38 cellular contexts compared by ENCODE assay signal in the genomic region with DNA sequence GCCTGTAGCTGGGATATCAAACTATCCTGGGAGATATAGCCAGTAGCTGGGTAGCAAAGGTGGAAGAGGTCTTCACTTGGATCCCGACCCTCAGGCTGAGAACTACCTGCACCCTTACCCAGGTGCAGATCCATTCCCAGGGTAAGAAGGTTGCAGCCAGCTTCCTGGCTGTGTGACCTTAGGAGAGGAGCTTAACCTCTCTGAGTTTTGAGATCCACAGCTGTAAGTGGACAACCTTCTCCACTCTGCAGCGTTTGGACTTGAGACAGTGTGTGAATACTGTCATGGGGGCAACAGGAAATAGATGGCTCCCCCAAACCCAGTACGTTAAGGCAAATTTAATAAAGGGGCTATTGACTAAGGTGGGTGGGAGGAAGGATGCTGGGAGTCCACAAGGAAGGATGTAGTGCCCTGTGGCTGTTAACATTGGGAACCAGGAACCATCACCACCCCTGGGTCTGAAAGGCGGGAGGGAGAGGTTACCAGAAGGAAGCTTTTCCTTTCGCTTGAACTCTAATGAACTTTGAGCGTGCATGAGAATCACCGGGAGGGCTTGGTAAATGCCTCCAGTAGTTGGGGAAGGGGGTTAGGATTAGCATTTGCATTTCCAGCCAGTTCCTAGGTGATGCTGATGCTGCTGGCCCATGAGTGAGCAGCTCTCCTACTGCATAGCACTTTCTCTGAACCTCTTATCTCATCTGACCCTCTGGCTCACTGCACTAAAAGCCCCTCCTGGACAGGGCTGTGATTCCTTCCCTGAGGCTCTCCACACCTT. TPM values are rescaled to one million over a fixed set of nuclear protein-coding genes. Genes with fewer than 3 reads are reported as not detected.
"Had no signal": no experiment of that assay in that cellular context is flagged by ENCODE, and none has a peak within 500 bp of the region (broad histone marks: within the 10 kb centered on the region; RNA-seq: fewer than 3 reads in every experiment).

No MANE protein-coding gene starts in this region.

- H3K79me2 ChIP-seq: hepatocyte, parathyroid adenoma had no signal

- H3K9me3 Mint-ChIP-seq: activated naive CD4-positive, alpha-beta T cell treated with anti-CD3 and anti-CD28 coated beads for 36 hours; activated naive CD8-positive, alpha-beta T cell treated with anti-CD3 and anti-CD28 coated beads, Interleukin-2, amount 10 ng/mL, durations not matched to agents 7 days and 5 days; activated T-helper 1 cell treated with anti-CD3 and anti-CD28 coated beads, Interleukin-12 subunit alpha, Interleukin-12 subunit beta, Interleukin-2, Interleukin-4 antibody, amounts not matched to agents 30 ng/mL and 10 ng/mL and 1 ng/mL, durations not matched to agents 14 hours and 24 hours and 36 hours; brain; effector memory CD8-positive, alpha-beta T cell; immature natural killer cell; mesothelial cell of epicardium; naive thymus-derived CD4-positive, alpha-beta T cell; stimulated activated memory B cell treated with anti-CD40 and anti-IgM and Interleukin-4, amounts not matched to agents 10 μg/mL and 1 μg/mL and 100 μg/mL, for 72 hours; T-helper 2 cell treated with Interferon-gamma antibody and Interleukin-4, amounts not matched to agents 5 μg/mL and 100 μg/mL, for 36 hours had no signal

- H2AFZ ChIP-seq: hepatocyte, parathyroid adenoma had no signal

- H3K36me3 Mint-ChIP-seq: activated naive CD8-positive, alpha-beta T cell treated with anti-CD3 and anti-CD28 coated beads, Interleukin-2, amount 10 ng/mL, durations not matched to agents 7 days and 5 days; mesothelial cell of epicardium; naive thymus-derived CD4-positive, alpha-beta T cell; stimulated activated memory B cell treated with anti-CD40 and anti-IgM and Interleukin-4, amounts not matched to agents 10 μg/mL and 1 μg/mL and 100 μg/mL, for 72 hours had no signal

- H3K4me1 ChIP-seq: ascending aorta, colonic mucosa, gastroesophageal sphincter, parathyroid adenoma, psoas muscle, tibial nerve had no signal

- H3K36me3 ChIP-seq: cardiac muscle cell, colonic mucosa, gastroesophageal sphincter, tibial nerve had no signal

- H3K27me3 ChIP-seq: ascending aorta, cardiac muscle cell, colonic mucosa, dorsolateral prefrontal cortex, gastroesophageal sphincter, tibial nerve had no signal

- H3K27ac Mint-ChIP-seq: activated naive CD4-positive, alpha-beta T cell treated with anti-CD3 and anti-CD28 coated beads for 36 hours; activated naive CD8-positive, alpha-beta T cell treated with anti-CD3 and anti-CD28 coated beads, Interleukin-2, amount 10 ng/mL, durations not matched to agents 7 days and 5 days; activated T-helper 1 cell treated with anti-CD3 and anti-CD28 coated beads, Interleukin-12 subunit alpha, Interleukin-12 subunit beta, Interleukin-2, Interleukin-4 antibody, amounts not matched to agents 30 ng/mL and 10 ng/mL and 1 ng/mL, durations not matched to agents 14 hours and 24 hours and 36 hours; brain; effector memory CD8-positive, alpha-beta T cell; mesothelial cell of epicardium; T-helper 2 cell treated with Interferon-gamma antibody and Interleukin-4, amounts not matched to agents 5 μg/mL and 100 μg/mL, for 36 hours had no signal

- H3K4me3 Mint-ChIP-seq: activated naive CD4-positive, alpha-beta T cell treated with anti-CD3 and anti-CD28 coated beads for 36 hours; activated naive CD8-positive, alpha-beta T cell treated with anti-CD3 and anti-CD28 coated beads, Interleukin-2, amount 10 ng/mL, durations not matched to agents 7 days and 5 days; activated T-helper 1 cell treated with anti-CD3 and anti-CD28 coated beads, Interleukin-12 subunit alpha, Interleukin-12 subunit beta, Interleukin-2, Interleukin-4 antibody, amounts not matched to agents 30 ng/mL and 10 ng/mL and 1 ng/mL, durations not matched to agents 14 hours and 24 hours and 36 hours; brain; effector memory CD8-positive, alpha-beta T cell; immature natural killer cell; mesothelial cell of epicardium; naive thymus-derived CD4-positive, alpha-beta T cell; neural crest cell; stimulated activated memory B cell treated with anti-CD40 and anti-IgM and Interleukin-4, amounts not matched to agents 10 μg/mL and 1 μg/mL and 100 μg/mL, for 72 hours; T-helper 2 cell treated with Interferon-gamma antibody and Interleukin-4, amounts not matched to agents 5 μg/mL and 100 μg/mL, for 36 hours had no signal

- FAIRE-seq: kidney had no signal

- ATAC-seq: effector memory CD8-positive, alpha-beta T cell; gastroesophageal sphincter; left colon; naive thymus-derived CD4-positive, alpha-beta T cell; psoas muscle; stimulated activated memory B cell treated with anti-CD40 and anti-IgM and Interleukin-4, amounts not matched to agents 10 μg/mL and 1 μg/mL and 100 μg/mL, for 72 hours had no signal

- H3K9me3 ChIP-seq: ascending aorta, colonic mucosa, gastroesophageal sphincter, psoas muscle, tibial nerve had no signal

- H3K9ac ChIP-seq: parathyroid adenoma had no signal

- H3K4me2 ChIP-seq: hepatocyte, smooth muscle cell had no signal

- DNase-seq: activated CD4-positive, alpha-beta T cell treated with anti-CD3 and anti-CD28 coated beads for 48 hours; activated CD4-positive, alpha-beta T cell treated with anti-CD3 and anti-CD28 coated beads, Interleukin-2, amount 50 U/mL, for 48 hours; activated CD8-positive, alpha-beta memory T cell treated with anti-CD3 and anti-CD28 coated beads for 24 hours; activated effector memory CD4-positive, alpha-beta T cell treated with anti-CD3 and anti-CD28 coated beads, Interleukin-2, amount 50 U/mL, for 16 hours; activated naive CD4-positive, alpha-beta T cell treated with anti-CD3 and anti-CD28 coated beads for 36 hours; activated naive CD8-positive, alpha-beta T cell treated with anti-CD3 and anti-CD28 coated beads, Interleukin-2, amount 10 ng/mL, durations not matched to agents 7 days and 5 days; activated T-cell treated with anti-CD3 and anti-CD28 coated beads, Interleukin-2, amount 50 U/mL, for 1 hour; cerebellar nuclear complex; colonic mucosa; dorsolateral prefrontal cortex; effector memory CD8-positive, alpha-beta T cell; erythroblast; immature natural killer cell; kidney; left colon; mammary epithelial cell; naive thymus-derived CD4-positive, alpha-beta T cell; occipital lobe; psoas muscle; stimulated activated CD4-positive, alpha-beta T cell treated with anti-CD3 and anti-CD28 coated beads, Interleukin-1b, Interleukin-23, amount 100 ng/mL, for 48 hours; stimulated activated CD4-positive, alpha-beta T cell treated with anti-CD3 and anti-CD28 coated beads, Interleukin-4, amount 100 ng/mL, for 4 hours; stimulated activated CD8-positive, alpha-beta memory T cell treated with anti-CD3 and anti-CD28 coated beads, Interleukin-4, amount 100 ng/mL, for 48 hours had no signal

- H3K4me1 Mint-ChIP-seq: activated naive CD8-positive, alpha-beta T cell treated with anti-CD3 and anti-CD28 coated beads, Interleukin-2, amount 10 ng/mL, durations not matched to agents 7 days and 5 days; brain; neural crest cell had no signal

- H3K4me3 ChIP-seq: ascending aorta, cardiac muscle cell, colonic mucosa, dorsolateral prefrontal cortex, gastroesophageal sphincter, hepatocyte, psoas muscle, smooth muscle cell, tibial nerve had no signal

- H3K27ac ChIP-seq: ascending aorta, cardiac muscle cell, colonic mucosa, dorsolateral prefrontal cortex, gastroesophageal sphincter, hepatocyte, parathyroid adenoma, psoas muscle, tibial nerve had no signal

RNA-seq across cellular contexts. Expression of a gene that starts 24.4 kb away (rescaled TPM):
- total RNA-seq: mammary epithelial cell had no signal
- polyA plus RNA-seq: cardiac muscle cell, smooth muscle cell had no signal

RNA-seq across cellular contexts. Expression of a gene that starts 55.9 kb away (rescaled TPM):
- total RNA-seq: activated naive CD4-positive, alpha-beta T cell treated with anti-CD3 and anti-CD28 coated beads for 36 hours; activated naive CD8-positive, alpha-beta T cell treated with anti-CD3 and anti-CD28 coated beads, Interleukin-2, amount 10 ng/mL, durations not matched to agents 7 days and 5 days; activated T-helper 1 cell treated with anti-CD3 and anti-CD28 coated beads, Interleukin-12 subunit alpha, Interleukin-12 subunit beta, Interleukin-2, Interleukin-4 antibody, amounts not matched to agents 30 ng/mL and 10 ng/mL and 1 ng/mL, durations not matched to agents 14 hours and 24 hours and 36 hours; ascending aorta; cardiac muscle cell; colonic mucosa; gastroesophageal sphincter; hepatocyte; kidney; left colon; liver; mammary epithelial cell; mesothelial cell of epicardium; naive thymus-derived CD4-positive, alpha-beta T cell; neural crest cell; psoas muscle; temporal lobe; tibial nerve; urinary bladder had no signal
- polyA plus RNA-seq: cardiac muscle cell; hepatocyte; immature natural killer cell; liver; mammary epithelial cell; naive thymus-derived CD4-positive, alpha-beta T cell; psoas muscle; smooth muscle cell; urinary bladder had no signal
